In genomic region chr5:173509060-173509459, GRCh38 we compare ENCODE assay signal across 27 cellular contexts.
"Had no signal": no experiment of that assay in that cellular context is flagged by ENCODE, and none has a peak within 500 bp of the region (broad histone marks: within the 10 kb centered on the region; RNA-seq: fewer than 3 reads in every experiment).

No MANE protein-coding gene starts in this region.

- H3K36me3 Mint-ChIP-seq: natural killer cell; stimulated activated effector memory CD8-positive, alpha-beta T cell treated with anti-CD3 and anti-CD28 coated beads, Interleukin-12 subunit alpha, Interleukin-12 subunit beta, amount 100 ng/mL, for 72 hours; stimulated activated naive B cell treated with anti-CD40 and anti-IgM and Interleukin-4, amounts not matched to agents 10 μg/mL and 1 μg/mL and 100 μg/mL, for 72 hours; type B pancreatic cell had no signal

- DNase-seq: naive thymus-derived CD4-positive, alpha-beta T cell; natural killer cell; nephron progenitor cell; nucleus accumbens; pancreas; right cardiac atrium; right lobe of liver; sigmoid colon; small intestine; stimulated activated CD4-positive, alpha-beta T cell treated with anti-CD3 and anti-CD28 coated beads, Interleukin-15, amount 100 ng/mL, for 24 hours; stimulated activated CD4-positive, alpha-beta T cell treated with anti-CD3 and anti-CD28 coated beads, Interleukin-2, amount 100 ng/mL, for 24 hours; stimulated activated CD4-positive, alpha-beta T cell treated with anti-CD3 and anti-CD28 coated beads, Interleukin-2, amount 100 ng/mL, for 48 hours; stimulated activated CD4-positive, alpha-beta T cell treated with anti-CD3 and anti-CD28 coated beads, Interleukin-4, amount 100 ng/mL, for 24 hours; stimulated activated naive B cell treated with anti-CD40 and anti-IgM and Interleukin-4, amounts not matched to agents 10 μg/mL and 1 μg/mL and 100 μg/mL, for 72 hours; stimulated activated naive CD4-positive, alpha-beta T cell treated with Interleukin-2 at 50 U/mL for 16 hours; stomach; testis; tibial artery; transverse colon had no signal

- H3K4me1 Mint-ChIP-seq: natural killer cell; stimulated activated effector memory CD8-positive, alpha-beta T cell treated with anti-CD3 and anti-CD28 coated beads, Interleukin-12 subunit alpha, Interleukin-12 subunit beta, amount 100 ng/mL, for 72 hours; stimulated activated naive B cell treated with anti-CD40 and anti-IgM and Interleukin-4, amounts not matched to agents 10 μg/mL and 1 μg/mL and 100 μg/mL, for 72 hours had no signal

- H3K27me3 ChIP-seq: pancreas, right lobe of liver, sigmoid colon, stomach, suprapubic skin, testis, tibial artery, vagina had no signal

- H3K4me1 ChIP-seq: prostate gland, right lobe of liver, sigmoid colon, stomach, suprapubic skin, testis, tibial artery, transverse colon, vagina had no signal

- H3K27ac Mint-ChIP-seq: naive thymus-derived CD4-positive, alpha-beta T cell; natural killer cell; nephron progenitor cell; stimulated activated effector memory CD8-positive, alpha-beta T cell treated with anti-CD3 and anti-CD28 coated beads, Interleukin-12 subunit alpha, Interleukin-12 subunit beta, amount 100 ng/mL, for 72 hours; stimulated activated naive B cell treated with anti-CD40 and anti-IgM and Interleukin-4, amounts not matched to agents 10 μg/mL and 1 μg/mL and 100 μg/mL, for 72 hours; stimulated activated naive CD8-positive, alpha-beta T cell treated with anti-CD3 and anti-CD28 coated beads, Interleukin-15, Interleukin-2, amounts not matched to agents 100 ng/mL and 50 ng/mL, for 24 hours; type B pancreatic cell had no signal

- H3K27ac ChIP-seq: neutrophil, pancreas, prostate gland, right lobe of liver, sigmoid colon, stomach, suprapubic skin, testis, tibial artery, transverse colon, vagina had no signal

- ATAC-seq: naive thymus-derived CD4-positive, alpha-beta T cell; natural killer cell; pancreas; right cardiac atrium; right lobe of liver; stimulated activated effector memory CD8-positive, alpha-beta T cell treated with anti-CD3 and anti-CD28 coated beads, Interleukin-12 subunit alpha, Interleukin-12 subunit beta, amount 100 ng/mL, for 72 hours; stimulated activated naive B cell treated with anti-CD40 and anti-IgM and Interleukin-4, amounts not matched to agents 10 μg/mL and 1 μg/mL and 100 μg/mL, for 72 hours had no signal

- H3K4me3 ChIP-seq: pancreas, prostate gland, right lobe of liver, sigmoid colon, stomach, suprapubic skin, testis, tibial artery, transverse colon, vagina had no signal

- H3K36me3 ChIP-seq: neutrophil, pancreas, prostate gland, right lobe of liver, sigmoid colon, stomach, suprapubic skin, tibial artery, transverse colon, vagina had no signal

- H3K9me3 ChIP-seq: neutrophil, pancreas, prostate gland, right lobe of liver, testis, vagina had no signal

- H3K4me3 Mint-ChIP-seq: naive thymus-derived CD4-positive, alpha-beta T cell; natural killer cell; nephron progenitor cell; neural crest cell; stimulated activated effector memory CD8-positive, alpha-beta T cell treated with anti-CD3 and anti-CD28 coated beads, Interleukin-12 subunit alpha, Interleukin-12 subunit beta, amount 100 ng/mL, for 72 hours; stimulated activated naive B cell treated with anti-CD40 and anti-IgM and Interleukin-4, amounts not matched to agents 10 μg/mL and 1 μg/mL and 100 μg/mL, for 72 hours; stimulated activated naive CD8-positive, alpha-beta T cell treated with anti-CD3 and anti-CD28 coated beads, Interleukin-15, Interleukin-2, amounts not matched to agents 100 ng/mL and 50 ng/mL, for 24 hours; type B pancreatic cell had no signal

- H3K9me3 Mint-ChIP-seq: stimulated activated naive CD8-positive, alpha-beta T cell treated with anti-CD3 and anti-CD28 coated beads, Interleukin-15, Interleukin-2, amounts not matched to agents 100 ng/mL and 50 ng/mL, for 24 hours had no signal
